ENCODE assay signal across 33 cellular contexts in genomic region chr11:1858154-1858553, GRCh38. TPM values are rescaled to one million over a fixed set of nuclear protein-coding genes. Genes with fewer than 3 reads are reported as not detected.
DNase-seq lines count a peak whose midpoint lies in the region; ATAC-seq, FAIRE-seq and TF ChIP-seq lines count a peak whose summit lies in the region.
"Had no signal": no experiment of that assay in that cellular context is flagged by ENCODE, and none has a peak within 500 bp of the region (broad histone marks: within the 10 kb centered on the region; RNA-seq: fewer than 3 reads in every experiment).

No MANE protein-coding gene starts in this region.

- peaks cover 86% of the 10 kb centered on the region for H3K36me3 ChIP-seq in neutrophil
- H3K36me3 ChIP-seq: left ventricle myocardium inferior had no signal

- no peak for FAIRE-seq in GM12891 (lab: Jason Lieb, UNC)
- FAIRE-seq: bronchial epithelial cell, GM18507, islet of Langerhans, TTC549 had no signal

- no peaks in the 10 kb centered on the region for H3K9me3 Mint-ChIP-seq in dendritic cell treated with granulocyte-macrophage colony-stimulating factor and Interleukin-4, amounts not matched to agents 40 ng/mL and 50 ng/mL, for 4 days
- H3K9me3 Mint-ChIP-seq: activated T-cell treated with anti-CD3 and anti-CD28 coated beads, Interleukin-2, amount 50 U/mL, for 24 hours; GM23338; mesothelial cell of epicardium; naive B cell; type B pancreatic cell had no signal

- TF ChIP-seq CTCF in neutrophil (IDR thresholded peaks at IDR 0.05): no peak

- peaks cover 43% of the 10 kb centered on the region for H3K36me3 Mint-ChIP-seq in dendritic cell treated with granulocyte-macrophage colony-stimulating factor and Interleukin-4, amounts not matched to agents 40 ng/mL and 50 ng/mL, for 4 days (ENCODE audit: low read depth)
- H3K36me3 Mint-ChIP-seq: activated naive CD8-positive, alpha-beta T cell; mesothelial cell of epicardium; type B pancreatic cell had no signal

- intact Hi-C loops in dendritic cell treated with granulocyte-macrophage colony-stimulating factor and Interleukin-4, amounts not matched to agents 40 ng/mL and 50 ng/mL, for 4 days (cut with micrococcal nuclease): no loop called here

- ATAC-seq in HG03565 (IDR thresholded peaks at IDR 0.05; ENCODE audit: unreplicated experiment): no peak
- no peak for ATAC-seq in HG02870 (IDR thresholded peaks at IDR 0.05; ENCODE audit: unreplicated experiment)
- ATAC-seq: GM23338, psoas muscle had no signal

- H3K4me3 ChIP-seq in neutrophil (ENCODE audit: low read depth in 1 of 2, low read length in 1 of 2): peak overlapping the region; percentile 16 to 81
- H3K4me3 ChIP-seq: GM23338, left ventricle myocardium inferior, psoas muscle, SK-N-MC had no signal

- H3K27ac Mint-ChIP-seq in dendritic cell treated with granulocyte-macrophage colony-stimulating factor and Interleukin-4, amounts not matched to agents 40 ng/mL and 50 ng/mL, for 4 days: peak overlapping the region; percentile 57
- H3K27ac Mint-ChIP-seq: activated T-cell treated with anti-CD3 and anti-CD28 coated beads, Interleukin-2, amount 50 U/mL, for 24 hours; GM23338; type B pancreatic cell had no signal

- peaks cover 84 to 94% of the 10 kb centered on the region in 2 experiments for H3K4me1 ChIP-seq in neutrophil (ENCODE audit: control insufficient read depth in 1 of 2, insufficient read depth in 1 of 2, low read depth in 1 of 2, low read length in 1 of 2)

- no peaks in the 10 kb centered on the region for H3K9me3 ChIP-seq in neutrophil
- H3K9me3 ChIP-seq: left ventricle myocardium inferior, psoas muscle had no signal

- no peaks in the 10 kb centered on the region for H3K27me3 Mint-ChIP-seq in dendritic cell treated with granulocyte-macrophage colony-stimulating factor and Interleukin-4, amounts not matched to agents 40 ng/mL and 50 ng/mL, for 4 days
- H3K27me3 Mint-ChIP-seq: activated naive CD8-positive, alpha-beta T cell; activated T-cell treated with anti-CD3 and anti-CD28 coated beads, Interleukin-2, amount 50 U/mL, for 24 hours; naive B cell; type B pancreatic cell had no signal

- H3K4me3 Mint-ChIP-seq in dendritic cell treated with granulocyte-macrophage colony-stimulating factor and Interleukin-4, amounts not matched to agents 40 ng/mL and 50 ng/mL, for 4 days: peak overlapping the region; percentile 11
- H3K4me3 Mint-ChIP-seq: activated naive CD8-positive, alpha-beta T cell; activated T-cell treated with anti-CD3 and anti-CD28 coated beads, Interleukin-2, amount 50 U/mL, for 24 hours; GM23338; mesothelial cell of epicardium; type B pancreatic cell had no signal

- DNase-seq in GM12891 (ENCODE audit: insufficient read length, low spot score) (no peak), NOMO-1 (lab: John Stamatoyannopoulos, UW; ENCODE audit: unreplicated experiment in 2 of 2) (peak; percentile 39 to 54), AML-193 (lab: John Stamatoyannopoulos, UW) (no peak)
- DNase-seq: activated effector memory CD4-positive, alpha-beta T cell treated with anti-CD3 and anti-CD28 coated beads, Interleukin-2, amount 50 U/mL, for 16 hours; activated T-cell treated with anti-CD3 and anti-CD28 coated beads, Interleukin-2, amount 50 U/mL, for 24 hours; aorta; effector CD4-positive, alpha-beta T cell; left ventricle myocardium inferior; naive B cell; NCI-H1417; NCI-H2029 treated with DMSO at 0.1 percent for 48 hours; NCI-H226; NCI-H526 treated with DMSO at 0.1 percent for 48 hours; RPMI8226; stimulated activated CD4-positive, alpha-beta T cell treated with anti-CD3 and anti-CD28 coated beads, Interleukin-15, amount 100 ng/mL, for 24 hours; stimulated activated CD4-positive, alpha-beta T cell treated with anti-CD3 and anti-CD28 coated beads, Interleukin-4, amount 100 ng/mL, for 4 hours had no signal

- peaks cover 55% of the 10 kb centered on the region for H3K4me1 Mint-ChIP-seq in dendritic cell treated with granulocyte-macrophage colony-stimulating factor and Interleukin-4, amounts not matched to agents 40 ng/mL and 50 ng/mL, for 4 days (ENCODE audit: low read depth)
- H3K4me1 Mint-ChIP-seq: GM23338 had no signal

- H3K27ac ChIP-seq in neutrophil: peak overlapping the region; percentile 100
- H3K27ac ChIP-seq: C4-2B, epithelial cell of prostate, left ventricle myocardium inferior, psoas muscle, SK-N-MC had no signal

- no peak for TF ChIP-seq POLR2A in GM12891 (IDR thresholded peaks at IDR 0.05; ENCODE audit: low read depth, low read length)

- no peaks in the 10 kb centered on the region for H3K27me3 ChIP-seq in neutrophil

TF ChIP-seq in GM12891, 5 proteins besides CTCF, POLR2A, EP300 and RAD21:
- TF ChIP-seq SPI1 (IDR thresholded peaks at IDR 0.05; ENCODE audit: low read depth, low read length) (peak; percentile 84), POLR2AphosphoS5 (IDR thresholded peaks at IDR 0.05; ENCODE audit: low read depth, low read length) (no peak)

RNA-seq across cellular contexts. Expression of gene LSP1, which starts 5.3 kb away (rescaled TPM):
- 602 TPM for polyA plus RNA-seq in GM12891 (2012; ENCODE audit: low read depth, missing spikeins)
- polyA plus RNA-seq: AG04450 had no signal

RNA-seq across cellular contexts. Expression of gene TNNI2, which starts 19.4 kb away (rescaled TPM):
- 0.46 TPM for polyA plus RNA-seq in GM12891 (2012; ENCODE audit: low read depth, missing spikeins)
- polyA plus RNA-seq: AG04450, GM23338 had no signal

RNA-seq across cellular contexts. Expression of gene SYT8, which starts 23.4 kb away (rescaled TPM):
- 0.60 TPM for polyA plus RNA-seq in GM12891 (2012; ENCODE audit: low read depth, missing spikeins)
- polyA plus RNA-seq: AG04450, GM23338 had no signal

RNA-seq across cellular contexts. Expression of gene PRR33, which starts 33.5 kb away (rescaled TPM):
- polyA plus RNA-seq in GM12891 (2012; ENCODE audit: low read depth, missing spikeins): 5.7 TPM
- polyA plus RNA-seq: AG04450, aorta, GM23338 had no signal

Comparison
In these comparisons a context has a peak if more than half of its experiments do, and no peak if none do; other contexts are left out.
1. DNase-seq: peak in NOMO-1 (2 of 2); none in GM12891 (single experiment) and AML-193 (0 of 2).